In genomic region chr16:28746618-28747350, GRCh38 we compare ENCODE assay signal across 2 cellular contexts. TPM values are rescaled to one million over a fixed set of nuclear protein-coding genes. Genes with fewer than 3 reads are reported as not detected.
"Had no signal": no experiment of that assay in that cellular context is flagged by ENCODE, and none has a peak within 500 bp of the region (broad histone marks: within the 10 kb centered on the region; RNA-seq: fewer than 3 reads in every experiment).

No MANE protein-coding gene starts in this region.

RNA-seq across cellular contexts. Expression of gene NPIPB9, which starts 4.8 kb away (rescaled TPM):
- total RNA-seq: mucosa of gallbladder, vagina had no signal
